1 cellular context compared by ENCODE assay signal in the genomic region with DNA sequence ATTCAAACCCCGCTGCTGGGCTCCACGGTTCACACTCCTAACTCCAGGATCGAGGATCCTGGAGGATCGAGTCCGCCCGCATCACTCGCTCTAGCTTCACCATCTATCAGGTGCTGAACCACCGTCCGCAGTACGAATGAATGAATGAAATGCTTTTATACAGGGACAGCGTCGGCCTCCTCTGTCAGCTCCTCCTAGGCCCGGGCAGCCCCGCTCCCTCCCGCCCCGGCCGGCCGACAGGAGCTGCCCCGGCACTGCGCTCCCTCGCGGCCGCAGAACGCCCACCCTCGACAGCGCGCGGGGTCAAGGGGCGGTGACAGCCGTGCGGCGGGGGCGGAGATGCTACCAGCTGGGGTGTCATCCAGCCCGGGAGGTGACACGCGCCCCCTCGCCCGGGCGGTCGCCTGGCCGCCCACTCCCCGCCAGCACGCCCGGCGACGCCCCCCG.
A peak's percentile ranks its signal among the peaks of the same experiment; 100 is the strongest.
TF ChIP-seq lines count a peak whose summit lies in the region.

No MANE protein-coding gene starts in this region.

TF ChIP-seq in HEK293, 187 proteins besides CTCF, POLR2A, EP300 and RAD21 (continued from another document):
- TF ChIP-seq, protein P1, sequence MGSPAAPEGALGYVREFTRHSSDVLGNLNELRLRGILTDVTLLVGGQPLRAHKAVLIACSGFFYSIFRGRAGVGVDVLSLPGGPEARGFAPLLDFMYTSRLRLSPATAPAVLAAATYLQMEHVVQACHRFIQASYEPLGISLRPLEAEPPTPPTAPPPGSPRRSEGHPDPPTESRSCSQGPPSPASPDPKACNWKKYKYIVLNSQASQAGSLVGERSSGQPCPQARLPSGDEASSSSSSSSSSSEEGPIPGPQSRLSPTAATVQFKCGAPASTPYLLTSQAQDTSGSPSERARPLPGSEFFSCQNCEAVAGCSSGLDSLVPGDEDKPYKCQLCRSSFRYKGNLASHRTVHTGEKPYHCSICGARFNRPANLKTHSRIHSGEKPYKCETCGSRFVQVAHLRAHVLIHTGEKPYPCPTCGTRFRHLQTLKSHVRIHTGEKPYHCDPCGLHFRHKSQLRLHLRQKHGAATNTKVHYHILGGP (tag by site-specific recombination; IDR thresholded peaks at IDR 0.05): no peak
- TF ChIP-seq, protein P2, sequence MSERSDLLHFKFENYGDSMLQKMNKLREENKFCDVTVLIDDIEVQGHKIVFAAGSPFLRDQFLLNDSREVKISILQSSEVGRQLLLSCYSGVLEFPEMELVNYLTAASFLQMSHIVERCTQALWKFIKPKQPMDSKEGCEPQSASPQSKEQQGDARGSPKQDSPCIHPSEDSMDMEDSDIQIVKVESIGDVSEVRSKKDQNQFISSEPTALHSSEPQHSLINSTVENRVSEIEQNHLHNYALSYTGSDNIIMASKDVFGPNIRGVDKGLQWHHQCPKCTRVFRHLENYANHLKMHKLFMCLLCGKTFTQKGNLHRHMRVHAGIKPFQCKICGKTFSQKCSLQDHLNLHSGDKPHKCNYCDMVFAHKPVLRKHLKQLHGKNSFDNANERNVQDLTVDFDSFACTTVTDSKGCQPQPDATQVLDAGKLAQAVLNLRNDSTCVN (tag by site-specific recombination; optimal IDR thresholded peaks at IDR 0.05): peak; percentile 54
- TF ChIP-seq ZNF423 (tag by site-specific recombination; IDR thresholded peaks at IDR 0.05): no peak
- TF ChIP-seq KLF1 (tag by site-specific recombination; IDR thresholded peaks at IDR 0.05): peak; percentile 52; the same call in 1 of the 2 replicates
- peak; percentile 20; the same call in 1 of the 2 replicates for TF ChIP-seq MZF1 (tag by site-specific recombination; IDR thresholded peaks at IDR 0.05; ENCODE audit: borderline replicate concordance)
- TF ChIP-seq, protein P3, sequence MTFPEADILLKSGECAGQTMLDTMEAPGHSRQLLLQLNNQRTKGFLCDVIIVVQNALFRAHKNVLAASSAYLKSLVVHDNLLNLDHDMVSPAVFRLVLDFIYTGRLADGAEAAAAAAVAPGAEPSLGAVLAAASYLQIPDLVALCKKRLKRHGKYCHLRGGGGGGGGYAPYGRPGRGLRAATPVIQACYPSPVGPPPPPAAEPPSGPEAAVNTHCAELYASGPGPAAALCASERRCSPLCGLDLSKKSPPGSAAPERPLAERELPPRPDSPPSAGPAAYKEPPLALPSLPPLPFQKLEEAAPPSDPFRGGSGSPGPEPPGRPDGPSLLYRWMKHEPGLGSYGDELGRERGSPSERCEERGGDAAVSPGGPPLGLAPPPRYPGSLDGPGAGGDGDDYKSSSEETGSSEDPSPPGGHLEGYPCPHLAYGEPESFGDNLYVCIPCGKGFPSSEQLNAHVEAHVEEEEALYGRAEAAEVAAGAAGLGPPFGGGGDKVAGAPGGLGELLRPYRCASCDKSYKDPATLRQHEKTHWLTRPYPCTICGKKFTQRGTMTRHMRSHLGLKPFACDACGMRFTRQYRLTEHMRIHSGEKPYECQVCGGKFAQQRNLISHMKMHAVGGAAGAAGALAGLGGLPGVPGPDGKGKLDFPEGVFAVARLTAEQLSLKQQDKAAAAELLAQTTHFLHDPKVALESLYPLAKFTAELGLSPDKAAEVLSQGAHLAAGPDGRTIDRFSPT (tag by site-specific recombination; IDR thresholded peaks at IDR 0.05): no peak
- TF ChIP-seq, protein P4, sequence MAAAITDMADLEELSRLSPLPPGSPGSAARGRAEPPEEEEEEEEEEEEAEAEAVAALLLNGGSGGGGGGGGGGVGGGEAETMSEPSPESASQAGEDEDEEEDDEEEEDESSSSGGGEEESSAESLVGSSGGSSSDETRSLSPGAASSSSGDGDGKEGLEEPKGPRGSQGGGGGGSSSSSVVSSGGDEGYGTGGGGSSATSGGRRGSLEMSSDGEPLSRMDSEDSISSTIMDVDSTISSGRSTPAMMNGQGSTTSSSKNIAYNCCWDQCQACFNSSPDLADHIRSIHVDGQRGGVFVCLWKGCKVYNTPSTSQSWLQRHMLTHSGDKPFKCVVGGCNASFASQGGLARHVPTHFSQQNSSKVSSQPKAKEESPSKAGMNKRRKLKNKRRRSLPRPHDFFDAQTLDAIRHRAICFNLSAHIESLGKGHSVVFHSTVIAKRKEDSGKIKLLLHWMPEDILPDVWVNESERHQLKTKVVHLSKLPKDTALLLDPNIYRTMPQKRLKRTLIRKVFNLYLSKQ (tag by site-specific recombination; IDR thresholded peaks at IDR 0.05; ENCODE audit: borderline replicate concordance): no peak
- TF ChIP-seq, protein P5, sequence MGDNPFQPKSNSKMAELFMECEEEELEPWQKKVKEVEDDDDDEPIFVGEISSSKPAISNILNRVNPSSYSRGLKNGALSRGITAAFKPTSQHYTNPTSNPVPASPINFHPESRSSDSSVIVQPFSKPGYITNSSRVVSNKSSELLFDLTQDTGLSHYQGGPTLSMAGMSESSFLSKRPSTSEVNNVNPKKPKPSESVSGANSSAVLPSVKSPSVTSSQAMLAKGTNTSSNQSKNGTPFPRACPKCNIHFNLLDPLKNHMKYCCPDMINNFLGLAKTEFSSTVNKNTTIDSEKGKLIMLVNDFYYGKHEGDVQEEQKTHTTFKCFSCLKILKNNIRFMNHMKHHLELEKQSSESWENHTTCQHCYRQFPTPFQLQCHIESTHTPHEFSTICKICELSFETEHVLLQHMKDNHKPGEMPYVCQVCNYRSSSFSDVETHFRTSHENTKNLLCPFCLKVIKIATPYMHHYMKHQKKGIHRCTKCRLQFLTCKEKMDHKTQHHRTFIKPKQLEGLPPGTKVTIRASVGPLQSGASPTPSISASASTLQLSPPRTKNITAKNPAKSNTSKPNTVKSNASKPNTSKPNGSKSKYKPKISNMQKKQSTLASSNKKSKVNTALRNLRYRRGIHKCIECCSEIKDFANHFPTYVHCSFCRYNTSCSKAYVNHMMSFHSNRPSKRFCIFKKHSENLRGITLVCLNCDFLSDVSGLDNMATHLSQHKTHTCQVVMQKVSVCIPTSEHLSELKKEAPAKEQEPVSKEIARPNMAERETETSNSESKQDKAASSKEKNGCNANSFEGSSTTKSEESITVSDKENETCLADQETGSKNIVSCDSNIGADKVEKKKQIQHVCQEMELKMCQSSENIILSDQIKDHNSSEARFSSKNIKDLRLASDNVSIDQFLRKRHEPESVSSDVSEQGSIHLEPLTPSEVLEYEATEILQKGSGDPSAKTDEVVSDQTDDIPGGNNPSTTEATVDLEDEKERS (tag by site-specific recombination; IDR thresholded peaks at IDR 0.05): no peak
- TF ChIP-seq ZBTB17 (tag by site-specific recombination; IDR thresholded peaks at IDR 0.05): peak; percentile 35; the same call in 1 of the 2 replicates
